Comparison of ENCODE assay signal across 2 cellular contexts in genomic region chr3:150114273-150114672, GRCh38.
TF ChIP-seq lines count a peak whose summit lies in the region.

No MANE protein-coding gene starts in this region.

TF ChIP-seq in IMR-90, 13 proteins besides CTCF, POLR2A, EP300 and RAD21 (continued from another document):
- no peak for TF ChIP-seq RCOR1 (IDR thresholded peaks at IDR 0.05; ENCODE audit: insufficient replicate concordance, low read length)
- TF ChIP-seq MAZ (IDR thresholded peaks at IDR 0.05; ENCODE audit: borderline replicate concordance, low read depth, low read length) = no peak
- TF ChIP-seq RFX5 (IDR thresholded peaks at IDR 0.05; ENCODE audit: low read depth, low read length) = no peak
- no peak for TF ChIP-seq NFE2L2 (IDR thresholded peaks at IDR 0.05; ENCODE audit: low read depth, low read length)
- TF ChIP-seq CEBPB (IDR thresholded peaks at IDR 0.05; ENCODE audit: low read depth, low read length) = no peak

TF ChIP-seq in WTC11, 78 proteins besides CTCF, POLR2A, EP300 and RAD21:
- TF ChIP-seq ZNF232 (CRISPR knock-in tag; IDR thresholded peaks at IDR 0.05) = no peak
- no peak for TF ChIP-seq KAT7 (CRISPR knock-in tag; IDR thresholded peaks at IDR 0.05; ENCODE audit: borderline replicate concordance)
- no peak for TF ChIP-seq SOX15 (CRISPR knock-in tag; IDR thresholded peaks at IDR 0.05)
- no peak for TF ChIP-seq ERG (CRISPR knock-in tag; IDR thresholded peaks at IDR 0.05)
- no peak for TF ChIP-seq NFATC4 (CRISPR knock-in tag; IDR thresholded peaks at IDR 0.05)
- TF ChIP-seq ESRRA (CRISPR knock-in tag; IDR thresholded peaks at IDR 0.05; ENCODE audit: borderline replicate concordance) = no peak
- no peak for TF ChIP-seq ZBTB43 (CRISPR knock-in tag; IDR thresholded peaks at IDR 0.05)
- no peak for TF ChIP-seq FOXJ3 (CRISPR knock-in tag; IDR thresholded peaks at IDR 0.05; ENCODE audit: borderline replicate concordance)
- TF ChIP-seq SMAD4 (CRISPR knock-in tag; IDR thresholded peaks at IDR 0.05) = no peak
- no peak for TF ChIP-seq ATF6 (CRISPR knock-in tag; IDR thresholded peaks at IDR 0.05)
- no peak for TF ChIP-seq ZNF219 (CRISPR knock-in tag; IDR thresholded peaks at IDR 0.05; ENCODE audit: borderline replicate concordance)
- no peak for TF ChIP-seq ARID4B (CRISPR knock-in tag; IDR thresholded peaks at IDR 0.05; ENCODE audit: borderline replicate concordance)
- no peak for TF ChIP-seq ZNF416 (CRISPR knock-in tag; IDR thresholded peaks at IDR 0.05)
- no peak for TF ChIP-seq GTF2I (CRISPR knock-in tag; conservative IDR thresholded peaks at IDR 0.05)
- no peak for TF ChIP-seq ZNF396 (CRISPR knock-in tag; IDR thresholded peaks at IDR 0.05; ENCODE audit: borderline replicate concordance)
